ENCODE assay signal across 33 cellular contexts in the genomic region with DNA sequence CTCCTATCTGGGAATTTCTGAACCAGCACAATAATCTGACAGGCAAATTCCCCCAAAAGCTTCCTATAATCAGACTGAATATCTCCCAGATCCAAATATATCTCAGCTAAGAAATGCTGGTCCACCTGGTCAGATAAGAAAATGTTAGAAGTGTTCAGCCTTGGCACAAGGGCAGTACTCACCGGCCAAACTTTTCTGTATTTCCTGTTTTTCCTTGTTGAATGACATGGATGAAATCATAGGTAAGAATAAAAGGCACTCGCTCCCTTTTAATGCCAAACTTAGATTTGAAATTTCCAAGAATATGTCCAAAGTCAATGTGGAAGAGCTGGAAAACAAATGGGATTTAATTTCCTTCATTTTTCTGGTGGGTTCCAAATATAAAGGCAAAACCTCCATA. TPM values are rescaled to one million over a fixed set of nuclear protein-coding genes. Genes with fewer than 3 reads are reported as not detected.
DNase-seq lines count a peak whose midpoint lies in the region; ATAC-seq, FAIRE-seq and TF ChIP-seq lines count a peak whose summit lies in the region.
"Had no signal": no experiment of that assay in that cellular context is flagged by ENCODE, and none has a peak within 500 bp of the region (broad histone marks: within the 10 kb centered on the region; RNA-seq: fewer than 3 reads in every experiment).

No MANE protein-coding gene starts in this region.

- ATAC-seq in body of pancreas (peak; percentile 81), pancreas (peak; percentile 73 to 94 (median 90))
- ATAC-seq: A549; CD8-positive, alpha-beta T cell had no signal

- H3K9me3 ChIP-seq in body of pancreas (no peaks in the 10 kb centered on the region), pancreas (no peaks in the 10 kb centered on the region), left ventricle myocardium inferior (replicated peaks) (no peaks in the 10 kb centered on the region)
- H3K9me3 ChIP-seq: A549; BE2C; BLaER1; BLaER1 treated with 17β-estradiol and CSF1 and Interleukin-3, amounts not matched to agents 10 nM and 100 nM; Caco-2 had no signal

- DNase-seq in LNCaP clone FGC (ENCODE audit: low read depth) (peak; percentile 19), body of pancreas (peak in 3 of 4 donors; percentile 20 to 47 (median 36)), pancreas (no peak), HCEC 1CT (no peak), AG08395 (ENCODE audit: low spot score) (no peak), left ventricle myocardium inferior (no peak)
- DNase-seq: 8988T; ACHN; AML-193; BE2C; C1 segment of cervical spinal cord; Caco-2; Calu3; CD4-positive, alpha-beta memory T cell; CD4-positive, alpha-beta T cell; CD4-positive, CD25-positive, alpha-beta regulatory T cell; CD8-positive, alpha-beta memory T cell; CD8-positive, alpha-beta T cell; COR-L47; DMS 273 treated with DMSO at 0.1 percent for 48 hours; DMS153; DMS53; DMS79; DMS79 treated with DMSO at 0.1 percent for 48 hours; DND-41; EL had no signal

- no peak for FAIRE-seq in pancreas (lab: Jason Lieb, UNC)
- FAIRE-seq: A204.1, A549, D721Med had no signal

- TF ChIP-seq CTCF in LNCaP clone FGC (IDR thresholded peaks at IDR 0.05; ENCODE audit: control insufficient read depth, extremely low read depth, insufficient read depth) (no peak), body of pancreas (IDR thresholded peaks at IDR 0.05) (no peak), pancreas (IDR thresholded peaks at IDR 0.05) (no peak), left ventricle myocardium inferior (IDR thresholded peaks at IDR 0.05; ENCODE audit: borderline replicate concordance) (no peak)

- H3K4me1 ChIP-seq in body of pancreas = peaks cover 12% of the 10 kb centered on the region
- peaks cover 0 to 8% (median 0%) of the 10 kb centered on the region in 3 donors for H3K4me1 ChIP-seq in pancreas
- no peaks in the 10 kb centered on the region for H3K4me1 ChIP-seq in left ventricle myocardium inferior
- H3K4me1 ChIP-seq: A549; BE2C; BLaER1; BLaER1 treated with 17β-estradiol and CSF1 and Interleukin-3, amounts not matched to agents 10 nM and 100 nM; Caco-2 had no signal

- TF ChIP-seq POLR2A in body of pancreas (IDR thresholded peaks at IDR 0.05) = no peak

- H3K27me3 ChIP-seq in body of pancreas = no peaks in the 10 kb centered on the region
- no peaks in the 10 kb centered on the region for H3K27me3 ChIP-seq in pancreas
- no peaks in the 10 kb centered on the region for H3K27me3 ChIP-seq in left ventricle myocardium inferior (ENCODE audit: low read depth)
- H3K27me3 ChIP-seq: BE2C; BLaER1; BLaER1 treated with 17β-estradiol and CSF1 and Interleukin-3, amounts not matched to agents 10 nM and 100 nM had no signal

- H3K36me3 ChIP-seq in body of pancreas (replicated peaks in 1 of 2; ENCODE audit: insufficient read depth in 1 of 2, low read depth in 2 of 2) (peaks cover 0 to 4% of the 10 kb centered on the region in 2 donors), pancreas (peaks cover 0 to 5% (median 0%) of the 10 kb centered on the region in 3 donors), left ventricle myocardium inferior (peaks cover 68% of the 10 kb centered on the region)
- H3K36me3 ChIP-seq: BE2C had no signal

- WGBS in body of pancreas, 2 donors = 19 to 28% methylated on average over 2 of the region's 2 CpGs
- 26 to 28% methylated on average over 2 of the region's 2 CpGs for WGBS in pancreas, 2 donors

- intact Hi-C loops in body of pancreas (cut with DNase I) (no loop called here), pancreas (cut with DNase I) (no loop called here), left ventricle myocardium inferior (cut with micrococcal nuclease) (no loop called here)

- H3K4me3 ChIP-seq in LNCaP clone FGC (ENCODE audit: low read depth, low read length) (no peak overlapping the region), body of pancreas (no peak overlapping the region), pancreas (no peak overlapping the region), left ventricle myocardium inferior (no peak overlapping the region)
- H3K4me3 ChIP-seq: A549; BLaER1; BLaER1 treated with 17β-estradiol and CSF1 and Interleukin-3, amounts not matched to agents 10 nM and 100 nM had no signal

- H3K27ac ChIP-seq in body of pancreas (peak overlapping the region in 3 of 4 donors; percentile 27 to 62 (median 33)), pancreas (peak overlapping the region in 2 of 4 donors; percentile 45 to 50), left ventricle myocardium inferior (replicated peaks) (no peak overlapping the region)
- H3K27ac ChIP-seq: 22Rv1; A549; BLaER1; BLaER1 treated with 17β-estradiol and CSF1 and Interleukin-3, amounts not matched to agents 10 nM and 100 nM; C4-2B had no signal

RNA-seq across cellular contexts. Expression of gene FAIM, which starts 48.9 kb away (rescaled TPM):
- total RNA-seq in body of pancreas (10 to 100 TPM; 29.3 to 34.0 TPM), pancreas (10 to 100 TPM; 10.5 to 17.7 (median 13.4) TPM), left ventricle myocardium inferior (3.1 TPM)
- 10 to 100 TPM; 32.4 to 36.5 TPM for polyA plus RNA-seq in pancreas

Comparison
In these comparisons a context has a peak if more than half of its experiments do, and no peak if none do; other contexts are left out.
1. DNase-seq: peak in LNCaP clone FGC (single experiment) and body of pancreas (3 of 4); none in pancreas (0 of 6), HCEC 1CT (single experiment), AG08395 (single experiment) and left ventricle myocardium inferior (single experiment).